In the genomic region with DNA sequence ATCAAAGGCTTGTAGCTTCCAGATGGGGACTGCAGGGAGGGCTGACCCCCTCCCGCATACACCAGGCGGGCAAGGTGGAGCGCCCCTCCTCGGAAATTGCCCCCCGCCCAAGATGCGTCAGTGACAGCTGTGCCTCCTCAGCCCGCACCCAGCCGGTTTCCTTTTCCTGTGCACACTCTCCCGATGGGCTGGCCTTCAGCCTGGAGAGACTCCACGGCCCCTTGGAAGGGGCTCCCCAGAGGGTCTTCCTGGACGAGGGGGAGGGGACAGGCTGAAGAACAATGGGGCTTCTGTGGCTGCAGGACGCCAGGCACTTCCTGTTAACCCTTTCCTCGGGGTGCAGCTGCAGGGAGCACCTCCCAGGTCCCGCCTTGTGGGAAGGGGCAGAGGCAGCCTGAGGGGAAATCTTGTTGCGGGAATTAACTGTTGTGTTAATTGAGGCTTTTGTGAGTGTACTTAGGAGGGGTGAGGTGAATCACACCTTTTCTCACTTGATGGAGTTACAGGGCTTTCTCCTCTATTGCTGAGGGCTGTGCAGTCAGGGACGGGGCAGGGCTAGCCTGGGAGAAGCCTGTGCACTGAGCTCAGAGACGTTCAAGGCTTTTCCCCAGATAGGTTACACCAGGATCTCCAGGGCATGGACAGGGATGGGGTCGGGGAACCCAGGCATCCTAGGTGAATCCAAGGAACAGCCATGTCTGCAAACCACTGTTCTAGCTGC, we compare ENCODE assay signal across 8 cellular contexts. TPM values are rescaled to one million over a fixed set of nuclear protein-coding genes. Genes with fewer than 3 reads are reported as not detected.
DNase-seq lines count a peak whose midpoint lies in the region; ATAC-seq and TF ChIP-seq lines count a peak whose summit lies in the region.

No MANE protein-coding gene starts in this region.

- peak overlapping the region; percentile 42 for H3K4me3 ChIP-seq in CD8-positive, alpha-beta memory T cell (ENCODE audit: low read length)
- H3K4me3 ChIP-seq in SU-DHL-6 (ENCODE audit: insufficient read depth, low read length, poor library complexity, severe bottlenecking) (no peak overlapping the region), mammary epithelial cell (replicated peaks in 1 of 3; ENCODE audit: insufficient read depth in 1 of 3, low read depth in 2 of 3, low read length in 3 of 3) (peak overlapping the region in 2 of 3 experiments; percentile 1 to 5)

- dilution Hi-C loops in mammary epithelial cell (cut with HindIII; ENCODE audit: low sequenced_read_pairs): no loop called here

- H3K9ac ChIP-seq in SU-DHL-6 (ENCODE audit: low read length) (no peak overlapping the region), mammary epithelial cell (ENCODE audit: insufficient read depth, low read length) (peak overlapping the region; percentile 34)

- peaks cover 94% of the 10 kb centered on the region for H3K4me1 ChIP-seq in CD8-positive, alpha-beta memory T cell (ENCODE audit: insufficient read depth, low read length)
- H3K4me1 ChIP-seq in mammary epithelial cell (ENCODE audit: insufficient read depth, low read length): peaks cover 65% of the 10 kb centered on the region

- peaks cover 0 to 3% of the 10 kb centered on the region in 2 donors for H3K27me3 Mint-ChIP-seq in CD8-positive, alpha-beta memory T cell

- H3K36me3 ChIP-seq in CD8-positive, alpha-beta memory T cell (ENCODE audit: insufficient read depth, low read length): no peaks in the 10 kb centered on the region
- no peaks in the 10 kb centered on the region for H3K36me3 ChIP-seq in SU-DHL-6 (ENCODE audit: low read length)
- no peaks in the 10 kb centered on the region for H3K36me3 ChIP-seq in mammary epithelial cell (ENCODE audit: insufficient read depth, low read length)

- peak overlapping the region; percentile 86 to 99 (median 97) for H3K27ac Mint-ChIP-seq in CD8-positive, alpha-beta memory T cell

- peaks cover 0 to 2% (median 2%) of the 10 kb centered on the region in 3 donors for H3K36me3 Mint-ChIP-seq in CD8-positive, alpha-beta memory T cell

- ATAC-seq in GM21576 (IDR thresholded peaks at IDR 0.05; ENCODE audit: unreplicated experiment) (no peak), GM19467 (IDR thresholded peaks at IDR 0.05; ENCODE audit: unreplicated experiment) (no peak)

- H3K4me1 Mint-ChIP-seq in CD8-positive, alpha-beta memory T cell: peaks cover 58 to 90% (median 86%) of the 10 kb centered on the region in 3 donors

- POLR2A ChIA-PET in CD8-positive, alpha-beta memory T cell (lab: Charles Lee): interaction anchor here (0.8 to 9.0 kb wide), 6 partner anchors 8 to 17 kb away, joined by 3 to 129 read pairs (median 9); partner anchors contain the start of genes IER2 and STX10

- no peaks in the 10 kb centered on the region for H3K27me3 ChIP-seq in CD8-positive, alpha-beta memory T cell (ENCODE audit: insufficient read depth, low read length, poor library complexity, severe bottlenecking)
- no peaks in the 10 kb centered on the region for H3K27me3 ChIP-seq in SU-DHL-6 (ENCODE audit: low read length)
- no peaks in the 10 kb centered on the region for H3K27me3 ChIP-seq in mammary epithelial cell (ENCODE audit: insufficient read depth, low read length)

- H3K9me2 ChIP-seq in SU-DHL-6 (replicated peaks; ENCODE audit: insufficient read depth, low read length): no peaks in the 10 kb centered on the region

- peak overlapping the region; percentile 18 for H3K4me2 ChIP-seq in SU-DHL-6 (ENCODE audit: low read depth, low read length, poor library complexity, severe bottlenecking)
- peak overlapping the region; percentile 71 for H3K4me2 ChIP-seq in mammary epithelial cell (ENCODE audit: insufficient read depth, low read depth, low read length)

- in situ Hi-C loops in KBM-7 (cut with MboI; ENCODE audit: low pct_unique_long_range_greater_than_20kb, low sequenced_read_pairs) (no loop called here), mammary epithelial cell (cut with MboI; ENCODE audit: low sequenced_read_pairs in 2 of 2) (no loop called here)

- H2AFZ ChIP-seq in SU-DHL-6 (ENCODE audit: low read depth, low read length, severe bottlenecking) (no peak overlapping the region), mammary epithelial cell (ENCODE audit: low read depth, low read length) (peak overlapping the region; percentile 67)

- BruUV-seq in mammary epithelial cell (replicated peaks; lab: Mats Ljungman, UMichigan): no TSS peak

- H3K79me2 ChIP-seq in SU-DHL-6 (ENCODE audit: insufficient read depth, low read length) (no peaks in the 10 kb centered on the region), mammary epithelial cell (ENCODE audit: insufficient read depth, low read length) (no peaks in the 10 kb centered on the region)

- TF ChIP-seq CTCF in SU-DHL-6 (IDR thresholded peaks at IDR 0.05; ENCODE audit: insufficient read depth, low read length, poor library complexity, severe bottlenecking) (no peak), mammary epithelial cell (conservative IDR thresholded peaks at IDR 0.05 in 1 of 2, IDR thresholded peaks at IDR 0.05 in 1 of 2; ENCODE audit: extremely low read depth in 1 of 2, insufficient read depth in 1 of 2, low read depth in 1 of 2, low read length in 2 of 2) (no peak)

- peak overlapping the region; percentile 52 to 91 (median 87) for H3K4me3 Mint-ChIP-seq in CD8-positive, alpha-beta memory T cell

- H3K9me3 Mint-ChIP-seq in CD8-positive, alpha-beta memory T cell: no peaks in the 10 kb centered on the region

- H4K20me1 ChIP-seq in SU-DHL-6 (ENCODE audit: low read depth, low read length): no peaks in the 10 kb centered on the region
- H4K20me1 ChIP-seq in mammary epithelial cell (ENCODE audit: insufficient read depth, low read length): no peaks in the 10 kb centered on the region

- CTCF ChIA-PET in CD8-positive, alpha-beta memory T cell (lab: Charles Lee): interaction anchor here (0.8 to 8.4 kb wide), 8 partner anchors 9 to 98 kb away, joined by 3 to 73 read pairs (median 6); partner anchors contain the start of genes IER2 and STX10
- CTCF ChIA-PET in mammary epithelial cell (lab: Charles Lee; ENCODE audit: low non-redundant PET): no interaction called here

- H3F3A ChIP-seq in SU-DHL-6 (ENCODE audit: insufficient read depth): peaks cover 22% of the 10 kb centered on the region

- H3K27ac ChIP-seq in CD8-positive, alpha-beta memory T cell (ENCODE audit: low read depth, low read length): peak overlapping the region; percentile 92
- H3K27ac ChIP-seq in SU-DHL-6 (ENCODE audit: low read depth, low read length) (no peak overlapping the region), mammary epithelial cell (ENCODE audit: insufficient read depth, low read depth, low read length) (peak overlapping the region; percentile 82)

- intact Hi-C loops in mammary epithelial cell (cut with micrococcal nuclease): no loop called here

- H3K9me3 ChIP-seq in CD8-positive, alpha-beta memory T cell (ENCODE audit: low read length): no peaks in the 10 kb centered on the region
- H3K9me3 ChIP-seq in SU-DHL-6 (ENCODE audit: insufficient read depth, low read length) (no peaks in the 10 kb centered on the region), mammary epithelial cell (replicated peaks; ENCODE audit: insufficient read depth, low read length) (no peaks in the 10 kb centered on the region)

- peak in 4 of 5 donors; percentile 26 to 64 (median 50) for DNase-seq in CD8-positive, alpha-beta memory T cell
- DNase-seq in KBM-7: peak; percentile 85
- DNase-seq in mammary epithelial cell: peak; percentile 75
- DNase-seq in islet precursor cell: peak; percentile 99
- peak; percentile 37 for DNase-seq in stimulated activated CD4-positive, alpha-beta T cell treated with anti-CD3 and anti-CD28 coated beads, Interleukin-4, amount 100 ng/mL, for 24 hours

- WGBS in mammary epithelial cell (ENCODE audit: low coverage, missing lambda C conversion rate): under 1% methylated on average over 9 of the region's 18 CpGs

RNA-seq across cellular contexts. Expression of gene IER2, which starts 14.3 kb away (rescaled TPM):
- 100 to 1,000 TPM; 102 to 111 TPM for total RNA-seq in CD8-positive, alpha-beta memory T cell
- 277 TPM for polyA plus RNA-seq in CD8-positive, alpha-beta memory T cell
- total RNA-seq in mammary epithelial cell: 100 to 1,000 TPM in 1 of 2 donors, 10 to 100 TPM in 1; 16.2 to 108 TPM
- 42.1 TPM for polyA plus RNA-seq in mammary epithelial cell
- polyA minus RNA-seq in mammary epithelial cell: 25.5 TPM

RNA-seq across cellular contexts. Expression of gene STX10, which starts 14.4 kb away (rescaled TPM):
- total RNA-seq in CD8-positive, alpha-beta memory T cell: 10 to 100 TPM; 60.9 to 63.7 TPM
- 58.7 TPM for polyA plus RNA-seq in CD8-positive, alpha-beta memory T cell
- total RNA-seq in mammary epithelial cell: 10 to 100 TPM; 33.7 to 48.0 TPM
- polyA plus RNA-seq in mammary epithelial cell: 67.4 TPM
- 102 TPM for polyA minus RNA-seq in mammary epithelial cell

RNA-seq across cellular contexts. Expression of gene NACC1, which starts 46.5 kb away (rescaled TPM):
- 100 to 1,000 TPM in 1 of 2 experiments, 10 to 100 TPM in 1; 89.9 to 111 TPM for total RNA-seq in CD8-positive, alpha-beta memory T cell
- polyA plus RNA-seq in CD8-positive, alpha-beta memory T cell: 3.9 TPM
- total RNA-seq in mammary epithelial cell: 100 to 1,000 TPM in 1 of 2 donors, 10 to 100 TPM in 1; 76.2 to 106 TPM
- polyA plus RNA-seq in mammary epithelial cell: 90.9 TPM
- polyA minus RNA-seq in mammary epithelial cell: 45.9 TPM

RNA-seq across cellular contexts. Expression of gene TRMT1, which starts 48.0 kb away (rescaled TPM):
- 100 to 1,000 TPM; 138 TPM for total RNA-seq in CD8-positive, alpha-beta memory T cell
- 18.2 TPM for polyA plus RNA-seq in CD8-positive, alpha-beta memory T cell
- total RNA-seq in mammary epithelial cell: 10 to 100 TPM; 28.7 to 56.2 TPM
- polyA plus RNA-seq in mammary epithelial cell: 39.3 TPM
- 66.7 TPM for polyA minus RNA-seq in mammary epithelial cell

Comparison
In these comparisons a context has a peak if more than half of its experiments do, and no peak if none do; other contexts are left out.
1. DNase-seq: peak in every context shown above with its lines; median percentile 99 in islet precursor cell; 85 in KBM-7; 75 in mammary epithelial cell; 50 in CD8-positive, alpha-beta memory T cell; 37 in stimulated activated CD4-positive, alpha-beta T cell treated with anti-CD3 and anti-CD28 coated beads, Interleukin-4, amount 100 ng/mL, for 24 hours.